In the genomic region with DNA sequence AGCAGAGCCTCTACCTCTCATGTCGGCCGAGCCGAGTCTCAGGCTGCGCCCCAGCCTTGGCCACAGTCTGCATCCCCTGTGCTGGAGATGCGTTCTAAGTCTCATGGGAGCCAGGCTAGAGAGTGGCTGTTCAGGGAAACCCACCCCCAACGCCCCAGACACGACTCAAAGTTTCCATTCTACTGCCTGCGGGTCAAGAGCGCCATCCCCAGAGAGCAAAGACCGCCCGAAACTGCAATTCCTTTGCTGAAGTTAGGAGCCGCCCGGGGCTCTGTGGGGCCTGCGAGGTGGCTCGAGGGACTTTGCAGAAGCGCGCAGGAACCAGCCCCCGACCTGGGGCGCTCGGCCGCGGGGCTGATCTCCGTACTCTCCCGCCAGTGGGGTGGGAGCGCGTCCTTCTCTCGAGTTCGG, we compare ENCODE assay signal across 8 cellular contexts. TPM values are rescaled to one million over a fixed set of nuclear protein-coding genes. Genes with fewer than 3 reads are reported as not detected.
DNase-seq lines count a peak whose midpoint lies in the region; ATAC-seq, FAIRE-seq and TF ChIP-seq lines count a peak whose summit lies in the region.

No MANE protein-coding gene starts in this region.

- H3K36me3 Mint-ChIP-seq in activated naive CD8-positive, alpha-beta T cell, result no peaks in the 10 kb centered on the region

- H3K4me3 ChIP-seq in AG04450 (ENCODE audit: low read depth, low read length) (peak overlapping the region; percentile 27; the same call in 1 of the 2 replicates), thoracic aorta (peak overlapping the region; percentile 73)

- H3K27ac ChIP-seq in AG04450 (ENCODE audit: low read depth, low read length), result no peak overlapping the region
- peak overlapping the region; percentile 25 to 71 for H3K27ac ChIP-seq in thoracic aorta

- CTCF ChIA-PET in AG04450 (lab: Charles Lee), result interaction anchor here (0.5 to 2.5 kb wide), 4 partner anchors 12 to 71 kb away, joined by 3 to 18 read pairs (median 3); no protein-coding TSS in a partner anchor

- TF ChIP-seq CTCF in AG04450 (IDR thresholded peaks at IDR 0.05; ENCODE audit: low read depth, low read length) (no peak), thoracic aorta (IDR thresholded peaks at IDR 0.05) (no peak)

- no peaks in the 10 kb centered on the region for H3K27me3 ChIP-seq in AG04450 (ENCODE audit: control insufficient read depth, insufficient read depth, low read length)
- H3K27me3 ChIP-seq in thoracic aorta (replicated peaks; ENCODE audit: insufficient read depth), result no peaks in the 10 kb centered on the region

- H3K36me3 ChIP-seq in thoracic aorta, result no peaks in the 10 kb centered on the region

- no peaks in the 10 kb centered on the region for H3K27me3 Mint-ChIP-seq in activated naive CD8-positive, alpha-beta T cell

- no peak for FAIRE-seq in frontal cortex (lab: Jason Lieb, UNC)

- H3K4me1 ChIP-seq in thoracic aorta (ENCODE audit: control insufficient read depth in 1 of 2, low read depth in 2 of 2), result peaks cover 0 to 12% of the 10 kb centered on the region in 2 donors

- ATAC-seq in GM19023 (IDR thresholded peaks at IDR 0.05; ENCODE audit: unreplicated experiment), result peak; percentile 31
- ATAC-seq in HG03108 (IDR thresholded peaks at IDR 0.05; ENCODE audit: unreplicated experiment), result peak; percentile 30
- ATAC-seq in thoracic aorta (ENCODE audit: insufficient number of reproducible peaks, low FRiP score, low read depth), result no peak

- H3K9me3 Mint-ChIP-seq in activated naive CD8-positive, alpha-beta T cell (ENCODE audit: low read depth), result no peaks in the 10 kb centered on the region

- H3K27ac Mint-ChIP-seq in activated naive CD8-positive, alpha-beta T cell, result no peak overlapping the region

- H3K9me3 ChIP-seq in AG04450 (ENCODE audit: control insufficient read depth, insufficient read depth, low read length) (no peaks in the 10 kb centered on the region), thoracic aorta (no peaks in the 10 kb centered on the region)

- POLR2A ChIA-PET in AG04450 (lab: Yijun Ruan, JAX), result interaction anchor here (0.7 to 1.4 kb wide), 5 partner anchors 12 to 45 kb away, joined by 3 to 7 read pairs (median 3); a partner anchor contains a TSS

- no peak for DNase-seq in AG04450 (ENCODE audit: low read depth, low spot score)
- peak; percentile 73 for DNase-seq in islet precursor cell
- no peak for DNase-seq in thoracic aorta (ENCODE audit: low spot score)
- DNase-seq in frontal cortex (ENCODE audit: low spot score in 2 of 2), result no peak
- DNase-seq in NCI-H146 (lab: John Stamatoyannopoulos, UW), result no peak

- H3K4me1 Mint-ChIP-seq in activated naive CD8-positive, alpha-beta T cell (ENCODE audit: low read depth), result peaks cover 6% of the 10 kb centered on the region

- H3K4me3 Mint-ChIP-seq in activated naive CD8-positive, alpha-beta T cell, result peak overlapping the region; percentile 67

RNA-seq across cellular contexts. Expression of a gene that starts 10.0 kb away (rescaled TPM):
- 17.7 and 18.3 TPM in 2 replicates for polyA plus RNA-seq in AG04450 (2011; rRNA removed)
- 23.8 and 31.3 TPM in 2 replicates for polyA minus RNA-seq in AG04450 (2011; rRNA and poly(A)+ RNA removed)
- total RNA-seq in thoracic aorta, result 10 to 100 TPM; 11.1 to 16.9 TPM
- 0.41 TPM for total RNA-seq in frontal cortex

RNA-seq across cellular contexts. Expression of a gene that starts 45.3 kb away (rescaled TPM):
- polyA plus RNA-seq in AG04450 (2011; rRNA removed), result 31.1 and 39.3 TPM in 2 replicates
- polyA minus RNA-seq in AG04450 (2011; rRNA and poly(A)+ RNA removed), result 20.4 and 20.9 TPM in 2 replicates
- total RNA-seq in thoracic aorta (10 to 100 TPM; 11.4 to 13.6 TPM), frontal cortex (11.4 TPM)

RNA-seq across cellular contexts. Expression of a gene that starts 51.4 kb away (rescaled TPM):
- 3.6 TPM in 2 replicates for polyA plus RNA-seq in AG04450 (2011; rRNA removed)
- polyA minus RNA-seq in AG04450 (2011; rRNA and poly(A)+ RNA removed), result 2.4 and 3.2 TPM in 2 replicates
- total RNA-seq in thoracic aorta (not detected), frontal cortex (42.4 TPM)

Comparison
In these comparisons a context has a peak if more than half of its experiments do, and no peak if none do; other contexts are left out.
1. RNA of a gene that starts 51.4 kb away (total RNA-seq): 42.4 TPM in frontal cortex (single experiment); not detected in thoracic aorta; every median in the first group is over 10 times any median in the second.